14 cellular contexts compared by ENCODE assay signal in the genomic region with DNA sequence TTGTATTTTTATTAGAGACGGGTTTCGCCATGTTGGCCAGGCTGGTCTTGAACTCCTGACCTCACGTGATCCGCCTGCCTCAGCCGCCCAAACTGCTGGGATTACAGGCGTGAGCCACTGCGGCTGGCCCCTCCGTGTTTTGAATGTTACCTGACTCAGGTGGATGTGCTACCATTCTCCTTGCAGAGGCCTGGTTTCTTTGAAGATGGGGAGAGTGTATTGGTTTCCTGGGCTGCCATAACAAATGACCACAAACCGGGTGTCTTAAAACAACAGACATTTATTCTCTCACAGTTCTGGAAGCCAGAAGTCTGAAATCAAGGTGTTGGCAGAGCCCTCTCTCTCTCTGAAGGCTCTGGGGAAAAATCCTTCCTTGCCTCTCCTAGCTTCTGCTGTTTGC.
A peak's percentile ranks its signal among the peaks of the same experiment; 100 is the strongest.
DNase-seq lines count a peak whose midpoint lies in the region; ATAC-seq and TF ChIP-seq lines count a peak whose summit lies in the region.
"Had no signal": no experiment of that assay in that cellular context is flagged by ENCODE, and none has a peak within 500 bp of the region (broad histone marks: within the 10 kb centered on the region; RNA-seq: fewer than 3 reads in every experiment).

No MANE protein-coding gene starts in this region.

- TF ChIP-seq CTCF in WTC11 (IDR thresholded peaks at IDR 0.05) (no peak), Caco-2 (IDR thresholded peaks at IDR 0.05; ENCODE audit: insufficient read depth in 1 of 2, low read depth in 1 of 2, low read length in 1 of 2, severe bottlenecking in 1 of 2, unreplicated experiment in 1 of 2) (no peak)

- H3K4me1 ChIP-seq in BLaER1 treated with 17β-estradiol and CSF1 and Interleukin-3, amounts not matched to agents 10 nM and 100 nM: peaks cover 76 to 82% (median 78%) of the 10 kb centered on the region in 10 experiments
- peaks cover 72% of the 10 kb centered on the region for H3K4me1 ChIP-seq in CD4-positive, alpha-beta memory T cell (ENCODE audit: insufficient read depth, low read length)
- peaks cover 51 to 61% of the 10 kb centered on the region in 2 donors for H3K4me1 ChIP-seq in naive thymus-derived CD4-positive, alpha-beta T cell (ENCODE audit: control insufficient read depth in 2 of 2, insufficient read depth in 2 of 2, low read length in 2 of 2)
- no peaks in the 10 kb centered on the region for H3K4me1 ChIP-seq in Caco-2

- DNase-seq in CD4-positive, alpha-beta memory T cell: peak in 4 of 5 donors; percentile 38 to 67 (median 52)
- DNase-seq in WTC11 (ENCODE audit: low spot score): no peak
- DNase-seq in naive thymus-derived CD4-positive, alpha-beta T cell: peak in 1 of 9 donors; percentile 19
- DNase-seq in Caco-2: no peak
- DNase-seq: heart right ventricle; left ventricle myocardium superior; NCI-H1105 treated with DMSO at 0.1 percent for 48 hours; NCI-H524; stimulated activated naive B cell treated with anti-CD40 and anti-IgM and Interleukin-4, amounts not matched to agents 10 μg/mL and 1 μg/mL and 100 μg/mL, for 72 hours had no signal

- peak overlapping the region in 2 of 11 experiments; percentile 31 to 58; a peak in 3 of 22 replicates for H3K9ac ChIP-seq in BLaER1 treated with 17β-estradiol and CSF1 and Interleukin-3, amounts not matched to agents 10 nM and 100 nM
- H3K9ac ChIP-seq: GM23248 had no signal

- H3K4me3 ChIP-seq in BLaER1 treated with 17β-estradiol and CSF1 and Interleukin-3, amounts not matched to agents 10 nM and 100 nM: no peak overlapping the region
- peak overlapping the region in 1 of 2 donors; percentile 29 for H3K4me3 ChIP-seq in CD4-positive, alpha-beta memory T cell (ENCODE audit: low read length in 2 of 2)
- no peak overlapping the region for H3K4me3 ChIP-seq in naive thymus-derived CD4-positive, alpha-beta T cell (ENCODE audit: low read length)
- no peak overlapping the region for H3K4me3 ChIP-seq in Caco-2 (ENCODE audit: low read depth, low read length)
- H3K4me3 ChIP-seq: GM23248, heart right ventricle, transverse colon had no signal

- no peaks in the 10 kb centered on the region for H3K9me3 Mint-ChIP-seq in CD4-positive, alpha-beta memory T cell
- H3K9me3 Mint-ChIP-seq in WTC11: no peaks in the 10 kb centered on the region
- peaks cover 0 to 2% (median 0%) of the 10 kb centered on the region in 11 donors for H3K9me3 Mint-ChIP-seq in naive thymus-derived CD4-positive, alpha-beta T cell
- no peaks in the 10 kb centered on the region for H3K9me3 Mint-ChIP-seq in Caco-2 (ENCODE audit: unreplicated experiment)
- H3K9me3 Mint-ChIP-seq: stimulated activated naive B cell treated with anti-CD40 and anti-IgM and Interleukin-4, amounts not matched to agents 10 μg/mL and 1 μg/mL and 100 μg/mL, for 72 hours had no signal

- peak overlapping the region in 7 of 8 donors; percentile 36 to 80 (median 69) for H3K4me3 Mint-ChIP-seq in CD4-positive, alpha-beta memory T cell
- H3K4me3 Mint-ChIP-seq in WTC11: no peak overlapping the region
- H3K4me3 Mint-ChIP-seq in naive thymus-derived CD4-positive, alpha-beta T cell: peak overlapping the region; percentile 10 to 85 (median 60)
- H3K4me3 Mint-ChIP-seq in Caco-2 (ENCODE audit: unreplicated experiment): no peak overlapping the region

- H3K27ac Mint-ChIP-seq in CD4-positive, alpha-beta memory T cell: peak overlapping the region; percentile 83 to 97 (median 94)
- H3K27ac Mint-ChIP-seq in WTC11: no peak overlapping the region
- H3K27ac Mint-ChIP-seq in naive thymus-derived CD4-positive, alpha-beta T cell: peak overlapping the region; percentile 77 to 95 (median 93)
- H3K27ac Mint-ChIP-seq in Caco-2 (ENCODE audit: unreplicated experiment): no peak overlapping the region

- H3K36me3 Mint-ChIP-seq in CD4-positive, alpha-beta memory T cell: no peaks in the 10 kb centered on the region
- H3K36me3 Mint-ChIP-seq in WTC11 (no peaks in the 10 kb centered on the region), Caco-2 (ENCODE audit: insufficient read depth, unreplicated experiment) (no peaks in the 10 kb centered on the region)
- no peaks in the 10 kb centered on the region for H3K36me3 Mint-ChIP-seq in naive thymus-derived CD4-positive, alpha-beta T cell
- H3K36me3 Mint-ChIP-seq: stimulated activated naive B cell treated with anti-CD40 and anti-IgM and Interleukin-4, amounts not matched to agents 10 μg/mL and 1 μg/mL and 100 μg/mL, for 72 hours had no signal

- no TSS peak for BruUV-seq in Caco-2 (replicated peaks; lab: Mats Ljungman, UMichigan)

- intact Hi-C loops in CD4-positive, alpha-beta memory T cell (cut with micrococcal nuclease): loop anchor here (1.0 kb wide), 3 partner anchors 17 to 94 kb away; no protein-coding TSS in a partner anchor
- intact Hi-C loops in naive thymus-derived CD4-positive, alpha-beta T cell (cut with micrococcal nuclease): loop anchor here (1.0 to 2.0 kb wide), 6 partner anchors 12 to 110 kb away; no protein-coding TSS in a partner anchor
- intact Hi-C loops in Caco-2 (cut with micrococcal nuclease; ENCODE audit: unreplicated experiment): no loop called here

- H3K27ac ChIP-seq in BLaER1 treated with 17β-estradiol and CSF1 and Interleukin-3, amounts not matched to agents 10 nM and 100 nM: peak overlapping the region in 5 of 11 experiments; percentile 21 to 94 (median 90); a peak in 9 of 22 replicates
- peak overlapping the region; percentile 89 for H3K27ac ChIP-seq in CD4-positive, alpha-beta memory T cell (ENCODE audit: low read depth, low read length)
- H3K27ac ChIP-seq in naive thymus-derived CD4-positive, alpha-beta T cell (ENCODE audit: low read depth, low read length): peak overlapping the region; percentile 54
- H3K27ac ChIP-seq: GM23248, transverse colon had no signal

- H3K27me3 Mint-ChIP-seq in CD4-positive, alpha-beta memory T cell: no peaks in the 10 kb centered on the region
- no peaks in the 10 kb centered on the region for H3K27me3 Mint-ChIP-seq in WTC11 (ENCODE audit: low read depth)
- H3K27me3 Mint-ChIP-seq in naive thymus-derived CD4-positive, alpha-beta T cell: no peaks in the 10 kb centered on the region
- no peaks in the 10 kb centered on the region for H3K27me3 Mint-ChIP-seq in Caco-2 (ENCODE audit: insufficient read depth, unreplicated experiment)

- no peak for ATAC-seq in WTC11
- no peak for ATAC-seq in naive thymus-derived CD4-positive, alpha-beta T cell
- ATAC-seq in GM21619 (IDR thresholded peaks at IDR 0.05; ENCODE audit: unreplicated experiment): no peak
- ATAC-seq in HG02885 (IDR thresholded peaks at IDR 0.05; ENCODE audit: poor library complexity, unreplicated experiment): no peak

- H3K27me3 ChIP-seq in BLaER1 treated with 17β-estradiol and CSF1 and Interleukin-3, amounts not matched to agents 10 nM and 100 nM: no peaks in the 10 kb centered on the region
- no peaks in the 10 kb centered on the region for H3K27me3 ChIP-seq in CD4-positive, alpha-beta memory T cell (ENCODE audit: insufficient read depth, low read length)
- no peaks in the 10 kb centered on the region for H3K27me3 ChIP-seq in naive thymus-derived CD4-positive, alpha-beta T cell (ENCODE audit: control insufficient read depth in 2 of 2, insufficient read depth in 2 of 2, low read length in 2 of 2)
- no peaks in the 10 kb centered on the region for H3K27me3 ChIP-seq in Caco-2 (replicated peaks; ENCODE audit: control insufficient read depth, insufficient read depth, low read length)
- H3K27me3 ChIP-seq: heart right ventricle, transverse colon had no signal

- H3K9me3 ChIP-seq in BLaER1 treated with 17β-estradiol and CSF1 and Interleukin-3, amounts not matched to agents 10 nM and 100 nM (replicated peaks in 1 of 11): no peaks in the 10 kb centered on the region
- H3K9me3 ChIP-seq in CD4-positive, alpha-beta memory T cell (ENCODE audit: control insufficient read depth in 1 of 2, low read length in 2 of 2): no peaks in the 10 kb centered on the region
- H3K9me3 ChIP-seq in naive thymus-derived CD4-positive, alpha-beta T cell (ENCODE audit: control insufficient read depth in 2 of 3, low read length in 3 of 3): no peaks in the 10 kb centered on the region
- H3K9me3 ChIP-seq in Caco-2: no peaks in the 10 kb centered on the region
- H3K9me3 ChIP-seq: heart right ventricle, transverse colon had no signal

- CTCF ChIA-PET in CD4-positive, alpha-beta memory T cell (lab: Charles Lee; ENCODE audit: partially characterized antibody): interaction anchor here (0.9 to 3.1 kb wide), 16 partner anchors 11 to 386 kb away, joined by 3 to 39 read pairs (median 6); no protein-coding TSS in a partner anchor
- CTCF ChIA-PET in WTC11 (lab: Charles Lee) (interaction anchor here (0.8 to 3.0 kb wide), 8 partner anchors 12 to 140 kb away, joined by 3 to 32 read pairs (median 4); no protein-coding TSS in a partner anchor), Caco-2 (lab: Charles Lee) (no interaction called here)
- CTCF ChIA-PET in naive thymus-derived CD4-positive, alpha-beta T cell (lab: Charles Lee): interaction anchor here (0.5 to 3.2 kb wide), 12 partner anchors 10 to 138 kb away, joined by 3 to 15 read pairs (median 4); no protein-coding TSS in a partner anchor

- POLR2A ChIA-PET in CD4-positive, alpha-beta memory T cell (lab: Charles Lee; ENCODE audit: partially characterized antibody): interaction anchor here (1.1 to 3.2 kb wide), 18 partner anchors 10 to 194 kb away, joined by 3 to 51 read pairs (median 5); a partner anchor contains a TSS
- POLR2A ChIA-PET in WTC11 (lab: Charles Lee) (interaction anchor here (1.0 to 1.4 kb wide), 3 partner anchors 12 to 31 kb away, joined by 3 to 6 read pairs (median 5); no protein-coding TSS in a partner anchor), Caco-2 (lab: Charles Lee) (no interaction called here)
- POLR2A ChIA-PET in naive thymus-derived CD4-positive, alpha-beta T cell (lab: Charles Lee): interaction anchor here (0.6 to 2.6 kb wide), 18 partner anchors 9 to 132 kb away, joined by 3 to 16 read pairs (median 5); no protein-coding TSS in a partner anchor

- H3K4me1 Mint-ChIP-seq in CD4-positive, alpha-beta memory T cell: peaks cover 63 to 83% (median 71%) of the 10 kb centered on the region in 4 donors
- H3K4me1 Mint-ChIP-seq in WTC11 (peaks cover 71% of the 10 kb centered on the region), Caco-2 (ENCODE audit: low read depth, unreplicated experiment) (no peaks in the 10 kb centered on the region)
- peaks cover 47 to 78% (median 72%) of the 10 kb centered on the region in 7 donors for H3K4me1 Mint-ChIP-seq in naive thymus-derived CD4-positive, alpha-beta T cell

- H4K20me1 ChIP-seq in BLaER1 treated with 17β-estradiol and CSF1 and Interleukin-3, amounts not matched to agents 10 nM and 100 nM: peaks cover 0 to 11% (median 0%) of the 10 kb centered on the region in 11 experiments; a peak in 2 of 22 replicates

- H3K4me2 ChIP-seq in BLaER1 treated with 17β-estradiol and CSF1 and Interleukin-3, amounts not matched to agents 10 nM and 100 nM: peak overlapping the region; percentile 85 to 99 (median 94)

- no peaks in the 10 kb centered on the region for H3K36me3 ChIP-seq in BLaER1 treated with 17β-estradiol and CSF1 and Interleukin-3, amounts not matched to agents 10 nM and 100 nM
- no peaks in the 10 kb centered on the region for H3K36me3 ChIP-seq in CD4-positive, alpha-beta memory T cell (ENCODE audit: insufficient read depth, low read length)
- no peaks in the 10 kb centered on the region for H3K36me3 ChIP-seq in naive thymus-derived CD4-positive, alpha-beta T cell (ENCODE audit: control insufficient read depth in 2 of 3, insufficient read depth in 3 of 3, low read length in 3 of 3)
- no peaks in the 10 kb centered on the region for H3K36me3 ChIP-seq in Caco-2 (ENCODE audit: control insufficient read depth, insufficient read depth, low read length)
- H3K36me3 ChIP-seq: heart right ventricle, transverse colon had no signal

Comparison
In these comparisons a context has a peak if more than half of its experiments do, and no peak if none do; other contexts are left out.
1. DNase-seq: peak in CD4-positive, alpha-beta memory T cell (4 of 5); none in WTC11 (single experiment) and Caco-2 (0 of 2).
2. H3K27ac Mint-ChIP-seq: peak in CD4-positive, alpha-beta memory T cell (7 of 7) and naive thymus-derived CD4-positive, alpha-beta T cell (9 of 9); none in WTC11 (single experiment) and Caco-2 (single experiment).
3. H3K4me3 Mint-ChIP-seq: peak in CD4-positive, alpha-beta memory T cell (7 of 8) and naive thymus-derived CD4-positive, alpha-beta T cell (10 of 10); none in WTC11 (single experiment) and Caco-2 (single experiment).